26 cellular contexts compared by ENCODE assay signal in genomic region chr5:3512291-3512690, GRCh38.
DNase-seq lines count a peak whose midpoint lies in the region; ATAC-seq and TF ChIP-seq lines count a peak whose summit lies in the region.
"Had no signal": no experiment of that assay in that cellular context is flagged by ENCODE, and none has a peak within 500 bp of the region (broad histone marks: within the 10 kb centered on the region; RNA-seq: fewer than 3 reads in every experiment).

No MANE protein-coding gene starts in this region.

- peaks cover 4% of the 10 kb centered on the region for H3K36me3 Mint-ChIP-seq in neural progenitor cell
- H3K36me3 Mint-ChIP-seq: CD8-positive, alpha-beta T cell; T-cell had no signal

- no peaks in the 10 kb centered on the region for H3K36me3 ChIP-seq in esophagus muscularis mucosa
- H3K36me3 ChIP-seq in neural progenitor cell, result no peaks in the 10 kb centered on the region
- H3K36me3 ChIP-seq in lower lobe of right lung, result no peaks in the 10 kb centered on the region

- ATAC-seq in HG02870 (IDR thresholded peaks at IDR 0.05; ENCODE audit: unreplicated experiment) (no peak), lower lobe of right lung (no peak)
- ATAC-seq: CD8-positive, alpha-beta T cell; GM23338; K562; Panc1; T-cell had no signal

- no peak overlapping the region for H3K4me2 ChIP-seq in neural progenitor cell
- H3K4me2 ChIP-seq: GM23338 had no signal

- no peak for TF ChIP-seq EP300 in esophagus muscularis mucosa (IDR thresholded peaks at IDR 0.05)

- peaks cover 49% of the 10 kb centered on the region for H3K4me1 Mint-ChIP-seq in neural progenitor cell
- H3K4me1 Mint-ChIP-seq: B cell, T-cell had no signal

- H3K9me3 ChIP-seq in esophagus muscularis mucosa (no peaks in the 10 kb centered on the region), neural progenitor cell (ENCODE audit: low read depth) (peaks cover 11% of the 10 kb centered on the region), lower lobe of right lung (no peaks in the 10 kb centered on the region)
- H3K9me3 ChIP-seq: Caco-2 had no signal

- no peak for TF ChIP-seq POLR2A in esophagus muscularis mucosa (IDR thresholded peaks at IDR 0.05; ENCODE audit: low read depth)

- TF ChIP-seq CTCF in esophagus muscularis mucosa (IDR thresholded peaks at IDR 0.05) (no peak), neural progenitor cell (IDR thresholded peaks at IDR 0.05) (no peak), lower lobe of right lung (IDR thresholded peaks at IDR 0.05) (no peak)

- H3K4me3 ChIP-seq in esophagus muscularis mucosa (no peak overlapping the region), neural progenitor cell (no peak overlapping the region), lower lobe of right lung (no peak overlapping the region)
- H3K4me3 ChIP-seq: GM23338, K562 had no signal

- H3K9me3 Mint-ChIP-seq in neural progenitor cell, result peaks cover 25% of the 10 kb centered on the region

- H3K27me3 ChIP-seq in esophagus muscularis mucosa (no peaks in the 10 kb centered on the region), neural progenitor cell (no peaks in the 10 kb centered on the region), lower lobe of right lung (ENCODE audit: low read depth) (no peaks in the 10 kb centered on the region)

- H3K79me2 ChIP-seq in neural progenitor cell (ENCODE audit: low read depth), result no peaks in the 10 kb centered on the region

- intact Hi-C loops in esophagus muscularis mucosa (cut with DNase I) (no loop called here), lower lobe of right lung (cut with DNase I) (no loop called here)

- H3K4me1 ChIP-seq in esophagus muscularis mucosa (no peaks in the 10 kb centered on the region), neural progenitor cell (peaks cover 9% of the 10 kb centered on the region), lower lobe of right lung (no peaks in the 10 kb centered on the region)
- H3K4me1 ChIP-seq: Caco-2 had no signal

- H3K9ac ChIP-seq in neural progenitor cell, result no peak overlapping the region

- DNase-seq in NCI-H82 (lab: John Stamatoyannopoulos, UW) (peak; percentile 32), NCI-H82 treated with DMSO at 0.1 percent for 48 hours (lab: John Stamatoyannopoulos, UW; ENCODE audit: unreplicated experiment) (no peak), esophagus muscularis mucosa (ENCODE audit: extremely low spot score) (peak; percentile 75), neural progenitor cell (ENCODE audit: low spot score) (no peak), AG08396 (ENCODE audit: low spot score) (no peak), lower lobe of right lung (no peak)
- DNase-seq: Caco-2; CD8-positive, alpha-beta T cell; DMS 273 treated with DMSO at 0.1 percent for 48 hours; DMS79; GF-D8; H9; Kasumi-1; MV-4-11; NCI-H2029; NCI-H2227 treated with DMSO at 0.1 percent for 48 hours; NCI-H774; SHP77; T-cell had no signal

- H3K27me3 Mint-ChIP-seq in neural progenitor cell (ENCODE audit: insufficient read depth, low read depth), result no peaks in the 10 kb centered on the region
- H3K27me3 Mint-ChIP-seq: B cell, T-cell had no signal

- peak overlapping the region; percentile 24 for H3K27ac Mint-ChIP-seq in neural progenitor cell
- H3K27ac Mint-ChIP-seq: B cell; CD8-positive, alpha-beta T cell; GM23338; H9; T-cell had no signal

- H3F3A ChIP-seq in neural progenitor cell (ENCODE audit: low read depth), result no peaks in the 10 kb centered on the region

- H3K4me3 Mint-ChIP-seq in neural progenitor cell, result no peak overlapping the region
- H3K4me3 Mint-ChIP-seq: B cell; CD8-positive, alpha-beta T cell; GM23338; H9; T-cell had no signal

- no peak overlapping the region for H2AFZ ChIP-seq in neural progenitor cell (replicated peaks)
- H2AFZ ChIP-seq: GM23338 had no signal

- no peak overlapping the region for H3K27ac ChIP-seq in esophagus muscularis mucosa (replicated peaks in 1 of 4)
- no peak overlapping the region for H3K27ac ChIP-seq in neural progenitor cell
- H3K27ac ChIP-seq in lower lobe of right lung, result no peak overlapping the region
- H3K27ac ChIP-seq: C4-2B, RWPE1 had no signal

- WGBS in esophagus muscularis mucosa, result 64% methylated on average over 7 of the region's 7 CpGs

- H4K20me1 ChIP-seq in neural progenitor cell (ENCODE audit: low read depth), result no peaks in the 10 kb centered on the region

Comparison
In these comparisons a context has a peak if more than half of its experiments do, and no peak if none do; other contexts are left out.
1. DNase-seq: peak in NCI-H82 (single experiment) and esophagus muscularis mucosa (single experiment); none in NCI-H82 treated with DMSO at 0.1 percent for 48 hours (single experiment), neural progenitor cell (single experiment), AG08396 (single experiment) and lower lobe of right lung (single experiment).